In genomic region chr7:9231683-9232082, GRCh38 we compare ENCODE assay signal across 1 cellular context.
TF ChIP-seq lines count a peak whose summit lies in the region.

No MANE protein-coding gene starts in this region.

TF ChIP-seq in GM23338, 12 proteins besides CTCF, POLR2A, EP300 and RAD21 (continued from another document):
- TF ChIP-seq STAT1 (IDR thresholded peaks at IDR 0.05; ENCODE audit: unreplicated experiment) (no peak), EZH2phosphoT487 (IDR thresholded peaks at IDR 0.05; ENCODE audit: unreplicated experiment) (no peak), ZNF331 (CRISPR knock-in tag; IDR thresholded peaks at IDR 0.05; ENCODE audit: low read depth) (no peak), ETS1 (IDR thresholded peaks at IDR 0.05) (no peak), EZH2 (IDR thresholded peaks at IDR 0.05; ENCODE audit: low read depth, unreplicated experiment) (no peak), ZNF462 (CRISPR knock-in tag; IDR thresholded peaks at IDR 0.05) (no peak), NANOG (IDR thresholded peaks at IDR 0.05; ENCODE audit: borderline replicate concordance) (no peak), JUNB (IDR thresholded peaks at IDR 0.05; ENCODE audit: unreplicated experiment) (no peak)
